ENCODE assay signal across 25 cellular contexts in genomic region chr11:99494065-99494464, GRCh38.
"Had no signal": no experiment of that assay in that cellular context is flagged by ENCODE, and none has a peak within 500 bp of the region (broad histone marks: within the 10 kb centered on the region; RNA-seq: fewer than 3 reads in every experiment).

No MANE protein-coding gene starts in this region.

- H3K4me1 ChIP-seq: neural progenitor cell, parathyroid adenoma, psoas muscle, stomach, thyroid gland, tibial nerve, upper lobe of left lung, vagina had no signal

- H3K9me3 ChIP-seq: ovary, psoas muscle, stomach, thoracic aorta, thyroid gland, tibial nerve, upper lobe of left lung, vagina had no signal

- H2AFZ ChIP-seq: neural progenitor cell, parathyroid adenoma had no signal

- FAIRE-seq: urothelium cell line had no signal

- H3K4me3 ChIP-seq: neural progenitor cell, ovary, psoas muscle, skin epidermis, stomach, thoracic aorta, thyroid gland, tibial nerve, upper lobe of left lung, vagina had no signal

- H3K79me2 ChIP-seq: parathyroid adenoma had no signal

- DNase-seq: natural killer cell; occipital lobe; ovary; posterior cingulate gyrus; psoas muscle; right cardiac atrium; stimulated activated CD4-positive, alpha-beta T cell treated with anti-CD3 and anti-CD28 coated beads, Interleukin-15, amount 100 ng/mL, for 24 hours; stimulated activated CD4-positive, alpha-beta T cell treated with anti-CD3 and anti-CD28 coated beads, Interleukin-2, amount 100 ng/mL, for 24 hours; stimulated activated CD4-positive, alpha-beta T cell treated with anti-CD3 and anti-CD28 coated beads, Interleukin-2, amount 100 ng/mL, for 48 hours; stimulated activated CD4-positive, alpha-beta T cell treated with anti-CD3 and anti-CD28 coated beads, Interleukin-4, amount 100 ng/mL, for 24 hours; stimulated activated naive B cell treated with anti-CD40 and anti-IgM and Interleukin-4, amounts not matched to agents 10 μg/mL and 1 μg/mL and 100 μg/mL, for 72 hours; stimulated activated naive CD4-positive, alpha-beta T cell treated with Interleukin-2 at 50 U/mL for 16 hours; stomach; thyroid gland; trophoblast cell; upper lobe of left lung had no signal

- H3K9ac ChIP-seq: neural progenitor cell, parathyroid adenoma had no signal

- H3K27ac ChIP-seq: neural progenitor cell, ovary, parathyroid adenoma, psoas muscle, skin epidermis, stomach, thoracic aorta, thyroid gland, tibial nerve, upper lobe of left lung, vagina had no signal

- ATAC-seq: natural killer cell; psoas muscle; right cardiac atrium; sciatic nerve; stimulated activated effector memory CD8-positive, alpha-beta T cell treated with anti-CD3 and anti-CD28 coated beads, Interleukin-12 subunit alpha, Interleukin-12 subunit beta, amount 100 ng/mL, for 72 hours; stimulated activated naive B cell treated with anti-CD40 and anti-IgM and Interleukin-4, amounts not matched to agents 10 μg/mL and 1 μg/mL and 100 μg/mL, for 72 hours had no signal

- H3K27me3 ChIP-seq: neural progenitor cell, ovary, stomach, thyroid gland, tibial nerve, upper lobe of left lung, vagina had no signal

- H3K4me2 ChIP-seq: neural progenitor cell had no signal

- H3K36me3 ChIP-seq: neural progenitor cell, ovary, stomach, thoracic aorta, thyroid gland, tibial nerve, upper lobe of left lung, vagina had no signal
